27 cellular contexts compared by ENCODE assay signal in genomic region chr12:118830251-118830650, GRCh38.
"Had no signal": no experiment of that assay in that cellular context is flagged by ENCODE, and none has a peak within 500 bp of the region (broad histone marks: within the 10 kb centered on the region; RNA-seq: fewer than 3 reads in every experiment).

No MANE protein-coding gene starts in this region.

- H3K36me3 ChIP-seq: esophagus muscularis mucosa, heart right ventricle, pancreas, prostate gland, upper lobe of right lung had no signal

- H3K27ac Mint-ChIP-seq: activated CD4-positive, alpha-beta memory T cell treated with anti-CD3 and anti-CD28 coated beads for 36 hours; activated CD4-positive, alpha-beta T cell treated with anti-CD3 and anti-CD28 coated beads, Interleukin-2, amount 10 ng/mL, durations not matched to agents 24 days and 14 days; activated naive CD4-positive, alpha-beta T cell treated with anti-CD3 and anti-CD28 coated beads, Interleukin-2, amount 10 ng/mL, durations not matched to agents 7 days and 5 days; activated naive CD8-positive, alpha-beta T cell treated with anti-CD3 and anti-CD28 coated beads, Interleukin-2, amount 10 ng/mL, durations not matched to agents 7 days and 5 days; dendritic cell treated with granulocyte-macrophage colony-stimulating factor and Interleukin-4, amounts not matched to agents 40 ng/mL and 50 ng/mL, for 4 days; naive thymus-derived CD8-positive, alpha-beta T cell; stimulated activated naive CD8-positive, alpha-beta T cell treated with anti-CD3 and anti-CD28 coated beads, Interleukin-15, Interleukin-2, amounts not matched to agents 100 ng/mL and 50 ng/mL, for 24 hours had no signal

- H3K4me1 Mint-ChIP-seq: activated CD4-positive, alpha-beta T cell treated with anti-CD3 and anti-CD28 coated beads, Interleukin-2, amount 10 ng/mL, durations not matched to agents 24 days and 14 days; activated naive CD4-positive, alpha-beta T cell treated with anti-CD3 and anti-CD28 coated beads, Interleukin-2, amount 10 ng/mL, durations not matched to agents 7 days and 5 days; activated naive CD8-positive, alpha-beta T cell treated with anti-CD3 and anti-CD28 coated beads, Interleukin-2, amount 10 ng/mL, durations not matched to agents 7 days and 5 days; naive thymus-derived CD8-positive, alpha-beta T cell had no signal

- H3K27me3 ChIP-seq: foreskin keratinocyte, upper lobe of right lung had no signal

- H3K27me3 Mint-ChIP-seq: activated CD4-positive, alpha-beta memory T cell treated with anti-CD3 and anti-CD28 coated beads for 36 hours; activated CD4-positive, alpha-beta T cell treated with anti-CD3 and anti-CD28 coated beads, Interleukin-2, amount 10 ng/mL, durations not matched to agents 24 days and 14 days; activated naive CD4-positive, alpha-beta T cell treated with anti-CD3 and anti-CD28 coated beads, Interleukin-2, amount 10 ng/mL, durations not matched to agents 7 days and 5 days; activated naive CD8-positive, alpha-beta T cell treated with anti-CD3 and anti-CD28 coated beads, Interleukin-2, amount 10 ng/mL, durations not matched to agents 7 days and 5 days; dendritic cell treated with granulocyte-macrophage colony-stimulating factor and Interleukin-4, amounts not matched to agents 40 ng/mL and 50 ng/mL, for 4 days; stimulated activated naive CD8-positive, alpha-beta T cell treated with anti-CD3 and anti-CD28 coated beads, Interleukin-15, Interleukin-2, amounts not matched to agents 100 ng/mL and 50 ng/mL, for 24 hours had no signal

- DNase-seq: activated CD4-positive, alpha-beta memory T cell treated with anti-CD3 and anti-CD28 coated beads for 36 hours; activated CD4-positive, alpha-beta T cell treated with anti-CD3 and anti-CD28 coated beads, Interleukin-2, amount 10 ng/mL, durations not matched to agents 24 days and 14 days; activated CD4-positive, CD25-positive, alpha-beta regulatory T cell treated with anti-CD3 and anti-CD28 coated beads, Interleukin-2, amount 50 U/mL, for 72 hours; activated CD8-positive, alpha-beta memory T cell treated with anti-CD3 and anti-CD28 coated beads, Interleukin-2, amount 50 U/mL, for 4 hours; activated gamma-delta T cell; activated naive CD4-positive, alpha-beta T cell treated with anti-CD3 and anti-CD28 coated beads, Interleukin-2, amount 10 ng/mL, durations not matched to agents 7 days and 5 days; activated naive CD8-positive, alpha-beta T cell treated with anti-CD3 and anti-CD28 coated beads, Interleukin-2, amount 10 ng/mL, durations not matched to agents 7 days and 5 days; activated T-cell treated with anti-CD3 and anti-CD28 coated beads, Interleukin-2, amount 50 U/mL, for 1 hour; caudate nucleus; effector CD4-positive, alpha-beta T cell; foreskin keratinocyte; heart right ventricle; midbrain; naive thymus-derived CD8-positive, alpha-beta T cell; nucleus accumbens; pancreas; retina; stimulated activated CD4-positive, alpha-beta T cell treated with anti-CD3 and anti-CD28 coated beads, Interleukin-12 subunit alpha, Interleukin-12 subunit beta, amount 100 ng/mL, for 4 hours; stimulated activated CD4-positive, alpha-beta T cell treated with anti-CD3 and anti-CD28 coated beads, Interleukin-4, amount 100 ng/mL, for 1 hour; upper lobe of right lung had no signal

- H3K9me3 Mint-ChIP-seq: activated CD4-positive, alpha-beta T cell treated with anti-CD3 and anti-CD28 coated beads, Interleukin-2, amount 10 ng/mL, durations not matched to agents 24 days and 14 days; dendritic cell treated with granulocyte-macrophage colony-stimulating factor and Interleukin-4, amounts not matched to agents 40 ng/mL and 50 ng/mL, for 4 days had no signal

- H3K27ac ChIP-seq: esophagus muscularis mucosa, foreskin keratinocyte, heart right ventricle, pancreas, prostate gland, skin epidermis, upper lobe of right lung had no signal

- ATAC-seq: foreskin keratinocyte; heart right ventricle; naive thymus-derived CD8-positive, alpha-beta T cell; pancreas; sciatic nerve; upper lobe of right lung had no signal

- H3K4me1 ChIP-seq: esophagus muscularis mucosa, foreskin keratinocyte, heart right ventricle, pancreas, prostate gland, upper lobe of right lung had no signal

- H3K36me3 Mint-ChIP-seq: activated CD4-positive, alpha-beta memory T cell treated with anti-CD3 and anti-CD28 coated beads for 36 hours; activated naive CD4-positive, alpha-beta T cell treated with anti-CD3 and anti-CD28 coated beads, Interleukin-2, amount 10 ng/mL, durations not matched to agents 7 days and 5 days; activated naive CD8-positive, alpha-beta T cell treated with anti-CD3 and anti-CD28 coated beads, Interleukin-2, amount 10 ng/mL, durations not matched to agents 7 days and 5 days; naive thymus-derived CD8-positive, alpha-beta T cell had no signal

- H3K4me3 ChIP-seq: esophagus muscularis mucosa, heart right ventricle, pancreas, prostate gland, skin epidermis, upper lobe of right lung had no signal

- H3K4me3 Mint-ChIP-seq: activated CD4-positive, alpha-beta memory T cell treated with anti-CD3 and anti-CD28 coated beads for 36 hours; activated CD4-positive, alpha-beta T cell treated with anti-CD3 and anti-CD28 coated beads, Interleukin-2, amount 10 ng/mL, durations not matched to agents 24 days and 14 days; activated naive CD4-positive, alpha-beta T cell treated with anti-CD3 and anti-CD28 coated beads, Interleukin-2, amount 10 ng/mL, durations not matched to agents 7 days and 5 days; activated naive CD8-positive, alpha-beta T cell treated with anti-CD3 and anti-CD28 coated beads, Interleukin-2, amount 10 ng/mL, durations not matched to agents 7 days and 5 days; dendritic cell treated with granulocyte-macrophage colony-stimulating factor and Interleukin-4, amounts not matched to agents 40 ng/mL and 50 ng/mL, for 4 days; naive thymus-derived CD8-positive, alpha-beta T cell; neural crest cell; stimulated activated naive CD8-positive, alpha-beta T cell treated with anti-CD3 and anti-CD28 coated beads, Interleukin-15, Interleukin-2, amounts not matched to agents 100 ng/mL and 50 ng/mL, for 24 hours had no signal

- H3K9me3 ChIP-seq: pancreas, prostate gland, upper lobe of right lung had no signal
